8 cellular contexts compared by ENCODE assay signal in the genomic region with DNA sequence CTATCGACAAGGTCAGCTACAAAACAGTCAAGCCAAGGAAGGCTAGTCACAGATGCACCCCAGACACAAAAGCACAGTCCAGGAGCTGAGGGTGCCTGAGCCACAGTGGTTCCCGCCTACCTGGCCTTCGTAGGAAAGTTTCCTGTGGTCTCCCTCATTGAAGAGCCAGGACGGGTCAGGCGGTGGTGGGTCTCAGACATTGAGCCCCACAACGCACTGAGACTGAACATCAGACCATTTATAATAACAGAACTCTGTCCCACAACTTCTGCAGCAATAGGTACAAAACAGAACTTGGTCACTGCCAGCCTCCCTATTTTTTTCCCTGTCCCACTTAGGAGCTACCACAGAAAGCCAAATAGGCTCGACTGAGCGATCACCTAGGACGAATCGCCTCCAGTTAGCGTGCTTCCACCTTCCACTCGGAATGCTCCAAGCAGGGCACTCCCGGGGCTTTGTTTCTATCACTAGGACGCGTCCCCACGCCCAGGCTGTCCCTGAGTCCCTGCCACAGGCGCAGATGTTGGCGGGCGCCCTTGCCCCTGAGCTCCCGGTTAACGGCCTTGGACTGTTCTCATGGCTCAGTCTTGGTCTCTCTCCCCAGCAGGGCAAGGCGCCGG. TPM values are rescaled to one million over a fixed set of nuclear protein-coding genes. Genes with fewer than 3 reads are reported as not detected.
DNase-seq lines count a peak whose midpoint lies in the region; ATAC-seq and TF ChIP-seq lines count a peak whose summit lies in the region.

No MANE protein-coding gene starts in this region.

- DNase-seq in activated T-cell treated with anti-CD3 and anti-CD28 coated beads, Interleukin-2, amount 50 U/mL, for 72 hours = no peak
- DNase-seq in activated T-cell treated with anti-CD3 and anti-CD28 coated beads, Interleukin-2, amount 50 U/mL, for 48 hours = no peak
- DNase-seq in SJSA1 (ENCODE audit: low read depth in 1 of 2, low spot score in 2 of 2) = no peak
- no peak for DNase-seq in fibroblast of the aortic adventitia (ENCODE audit: low read depth)
- no peak for DNase-seq in prostate gland (ENCODE audit: low spot score)
- DNase-seq in UCSD-AML1 (lab: John Stamatoyannopoulos, UW; ENCODE audit: unreplicated experiment) = no peak
- no peak for DNase-seq in superior temporal gyrus (ENCODE audit: extremely low spot score)

- TF ChIP-seq CTCF in fibroblast of the aortic adventitia (IDR thresholded peaks at IDR 0.05; ENCODE audit: insufficient read depth, low read length) = no peak
- no peak for TF ChIP-seq CTCF in prostate gland (IDR thresholded peaks at IDR 0.05)

- no peak for TF ChIP-seq POLR2A in prostate gland (IDR thresholded peaks at IDR 0.05)

- H3K4me1 Mint-ChIP-seq in activated T-cell treated with anti-CD3 and anti-CD28 coated beads, Interleukin-2, amount 50 U/mL, for 72 hours (ENCODE audit: low read depth) = peaks cover 34% of the 10 kb centered on the region

- peaks cover 16% of the 10 kb centered on the region for H3K9me3 ChIP-seq in SJSA1 (replicated peaks)
- H3K9me3 ChIP-seq in prostate gland = no peaks in the 10 kb centered on the region

- H3K9me3 Mint-ChIP-seq in activated T-cell treated with anti-CD3 and anti-CD28 coated beads, Interleukin-2, amount 50 U/mL, for 72 hours = peaks cover 20 to 21% of the 10 kb centered on the region in 2 donors

- WGBS in prostate gland = 10% methylated on average over 21 of the region's 23 CpGs

- ATAC-seq in activated T-cell treated with anti-CD3 and anti-CD28 coated beads, Interleukin-2, amount 50 U/mL, for 72 hours (replicated peaks in 1 of 2) = no peak
- ATAC-seq in HG03108 (IDR thresholded peaks at IDR 0.05; ENCODE audit: unreplicated experiment) = no peak

- peaks cover 32 to 51% of the 10 kb centered on the region in 2 donors for H3K36me3 Mint-ChIP-seq in activated T-cell treated with anti-CD3 and anti-CD28 coated beads, Interleukin-2, amount 50 U/mL, for 72 hours (ENCODE audit: insufficient read depth in 2 of 2)

- H3K27ac ChIP-seq in SJSA1 = peak overlapping the region; percentile 87
- H3K27ac ChIP-seq in prostate gland = peak overlapping the region; percentile 67 to 72

- H3K4me1 ChIP-seq in SJSA1 (replicated peaks) = peaks cover 19% of the 10 kb centered on the region
- no peaks in the 10 kb centered on the region for H3K4me1 ChIP-seq in prostate gland (replicated peaks)

- peak overlapping the region; percentile 85 for H3K27ac Mint-ChIP-seq in activated T-cell treated with anti-CD3 and anti-CD28 coated beads, Interleukin-2, amount 50 U/mL, for 72 hours

- H3K27me3 ChIP-seq in SJSA1 (replicated peaks) (no peaks in the 10 kb centered on the region), prostate gland (replicated peaks; ENCODE audit: insufficient read depth) (no peaks in the 10 kb centered on the region)

- intact Hi-C loops in prostate gland (cut with DNase I) = no loop called here

- H3K4me3 Mint-ChIP-seq in activated T-cell treated with anti-CD3 and anti-CD28 coated beads, Interleukin-2, amount 50 U/mL, for 72 hours = peak overlapping the region; percentile 87 to 94

- H3K36me3 ChIP-seq in SJSA1 (peaks cover 40% of the 10 kb centered on the region), prostate gland (peaks cover 3 to 16% of the 10 kb centered on the region in 2 donors)

- H3K27me3 Mint-ChIP-seq in activated T-cell treated with anti-CD3 and anti-CD28 coated beads, Interleukin-2, amount 50 U/mL, for 72 hours (ENCODE audit: low read depth) = no peaks in the 10 kb centered on the region

- H3K4me3 ChIP-seq in SJSA1 = peak overlapping the region; percentile 62
- peak overlapping the region; percentile 67 for H3K4me3 ChIP-seq in fibroblast of the aortic adventitia (ENCODE audit: low read depth, low read length)
- peak overlapping the region; percentile 58 to 66 for H3K4me3 ChIP-seq in prostate gland

RNA-seq across cellular contexts. Expression of gene ZNF544, which starts 0.6 kb away (rescaled TPM):
- 10 to 100 TPM; 38.6 to 46.6 TPM for total RNA-seq in activated T-cell treated with anti-CD3 and anti-CD28 coated beads, Interleukin-2, amount 50 U/mL, for 72 hours
- total RNA-seq in SJSA1 (2014; rRNA removed; shearing (Covaris generic)) = 42.4 and 50.5 TPM in 2 replicates
- total RNA-seq in fibroblast of the aortic adventitia (ENCODE audit: low replicate concordance) (28.2 and 35.6 TPM in 2 replicates), prostate gland (10 to 100 TPM; 56.9 to 87.4 TPM)

RNA-seq across cellular contexts. Expression of gene ZNF274, which starts 45.2 kb away (rescaled TPM):
- total RNA-seq in activated T-cell treated with anti-CD3 and anti-CD28 coated beads, Interleukin-2, amount 50 U/mL, for 72 hours = 10 to 100 TPM; 32.1 to 42.8 TPM
- total RNA-seq in SJSA1 (2014; rRNA removed; shearing (Covaris generic)) = 5.2 and 12.4 TPM in 2 replicates
- total RNA-seq in fibroblast of the aortic adventitia (ENCODE audit: low replicate concordance) (14.7 and 15.6 TPM in 2 replicates), prostate gland (10 to 100 TPM; 34.5 to 34.7 TPM)

RNA-seq across cellular contexts. Expression of gene ZNF8, which starts 50.7 kb away (rescaled TPM):
- 1 to 10 TPM; 5.6 to 6.9 TPM for total RNA-seq in activated T-cell treated with anti-CD3 and anti-CD28 coated beads, Interleukin-2, amount 50 U/mL, for 72 hours
- total RNA-seq in SJSA1 (2014; rRNA removed; shearing (Covaris generic)) = 2.5 and 4.1 TPM in 2 replicates
- total RNA-seq in fibroblast of the aortic adventitia (ENCODE audit: low replicate concordance) (5.1 and 7.6 TPM in 2 replicates), prostate gland (1 to 10 TPM; 6.1 to 9.3 TPM)
